ENCODE assay signal across 8 cellular contexts in genomic region chr2:11746376-11746806, GRCh38. TPM values are rescaled to one million over a fixed set of nuclear protein-coding genes. Genes with fewer than 3 reads are reported as not detected.
DNase-seq lines count a peak whose midpoint lies in the region; ATAC-seq and TF ChIP-seq lines count a peak whose summit lies in the region.

Gene LPIN1, plus strand, starts transcription at chr2:11746632. Its CDS starts 18,910 bp downstream, at chr2:11765542.

- peaks cover 22% of the 10 kb centered on the region for H3F3A ChIP-seq in neural progenitor cell (ENCODE audit: low read depth)

- H3K36me3 ChIP-seq in SJSA1 (peaks cover 5% of the 10 kb centered on the region), neural progenitor cell (no peaks in the 10 kb centered on the region), stomach smooth muscle (ENCODE audit: control insufficient read depth in 2 of 2, insufficient read depth in 2 of 2, low read length in 2 of 2) (no peaks in the 10 kb centered on the region)

- TF ChIP-seq CTCF in foreskin fibroblast (IDR thresholded peaks at IDR 0.05; ENCODE audit: low read depth, low read length) (no peak), neural progenitor cell (IDR thresholded peaks at IDR 0.05) (peak; percentile 10)

- H4K20me1 ChIP-seq in neural progenitor cell (ENCODE audit: low read depth): peaks cover 34% of the 10 kb centered on the region

- H3K27ac Mint-ChIP-seq in neural progenitor cell: peak within 1 kb of the TSS; percentile 91

- peaks cover 39% of the 10 kb centered on the region for H3K79me2 ChIP-seq in neural progenitor cell (ENCODE audit: low read depth)

- H3K27me3 Mint-ChIP-seq in neural progenitor cell (ENCODE audit: insufficient read depth, low read depth): peaks cover 5% of the 10 kb centered on the region

- H2AFZ ChIP-seq in neural progenitor cell (replicated peaks): no peak within 1 kb of the TSS

- peak within 1 kb of the TSS; percentile 93 for H3K4me3 ChIP-seq in SJSA1
- peak within 1 kb of the TSS; percentile 70 to 92 for H3K4me3 ChIP-seq in foreskin fibroblast (ENCODE audit: low read depth in 1 of 2, low read length in 2 of 2)
- peak within 1 kb of the TSS; percentile 75 for H3K4me3 ChIP-seq in neural progenitor cell
- peak within 1 kb of the TSS; percentile 91 to 93 for H3K4me3 ChIP-seq in stomach smooth muscle (ENCODE audit: low read length in 2 of 2)

- DNase-seq in EL: peak; percentile 87
- DNase-seq in LHCN-M2 (ENCODE audit: low read depth): peak; percentile 81
- peak; percentile 42 to 90 for DNase-seq in SJSA1 (ENCODE audit: low read depth in 1 of 2, low spot score in 2 of 2)
- peak; percentile 82 for DNase-seq in activated gamma-delta T cell treated with anti-CD3 and anti-CD28 coated beads, Interleukin-2, amount 50 U/mL, for 16 hours (ENCODE audit: low read depth)
- DNase-seq in foreskin fibroblast: peak; percentile 85 to 95
- DNase-seq in neural progenitor cell (ENCODE audit: low spot score): peak; percentile 96

- peaks cover 84% of the 10 kb centered on the region for H3K4me1 Mint-ChIP-seq in neural progenitor cell

- H3K36me3 Mint-ChIP-seq in neural progenitor cell: peaks cover 7% of the 10 kb centered on the region

- peak within 1 kb of the TSS; percentile 83 for H3K4me2 ChIP-seq in neural progenitor cell

- H3K9me3 Mint-ChIP-seq in neural progenitor cell: no peaks in the 10 kb centered on the region

- peak within 1 kb of the TSS; percentile 65 for H3K27ac ChIP-seq in SJSA1
- no peak within 1 kb of the TSS for H3K27ac ChIP-seq in neural progenitor cell
- peak within 1 kb of the TSS; percentile 70 for H3K27ac ChIP-seq in stomach smooth muscle (ENCODE audit: low read length)

- peak within 1 kb of the TSS; percentile 89 for H3K4me3 Mint-ChIP-seq in neural progenitor cell

- H3K27me3 ChIP-seq in SJSA1 (replicated peaks) (no peaks in the 10 kb centered on the region), neural progenitor cell (no peaks in the 10 kb centered on the region), stomach smooth muscle (ENCODE audit: control insufficient read depth in 1 of 2, insufficient read depth in 2 of 2, low read length in 2 of 2) (no peaks in the 10 kb centered on the region)

- peaks cover 39% of the 10 kb centered on the region for H3K4me1 ChIP-seq in SJSA1 (replicated peaks)
- peaks cover 25% of the 10 kb centered on the region for H3K4me1 ChIP-seq in neural progenitor cell
- peaks cover 45% of the 10 kb centered on the region for H3K4me1 ChIP-seq in stomach smooth muscle (ENCODE audit: control insufficient read depth, insufficient read depth, low read length)

- peak; percentile 54 for ATAC-seq in GM21825 (IDR thresholded peaks at IDR 0.05; ENCODE audit: unreplicated experiment)

- peak within 1 kb of the TSS; percentile 54 for H3K9ac ChIP-seq in neural progenitor cell
- H3K9ac ChIP-seq in stomach smooth muscle (ENCODE audit: low read length in 2 of 2): peak within 1 kb of the TSS; percentile 88 to 90

- H3K9me3 ChIP-seq in SJSA1 (replicated peaks) (no peaks in the 10 kb centered on the region), neural progenitor cell (ENCODE audit: low read depth) (no peaks in the 10 kb centered on the region), stomach smooth muscle (ENCODE audit: control insufficient read depth in 2 of 2, low read length in 2 of 2) (no peaks in the 10 kb centered on the region)

RNA-seq across cellular contexts. Expression of gene LPIN1, which starts in this region (rescaled TPM):
- total RNA-seq in LHCN-M2 (2014; rRNA removed) (12.1 and 15.7 TPM in 2 replicates), neural progenitor cell (ENCODE audit: low replicate concordance) (18.0 and 22.9 TPM in 2 replicates)
- polyA plus RNA-seq in LHCN-M2 (2012): 6.0 TPM
- 19.1 and 19.4 TPM in 2 replicates for total RNA-seq in SJSA1 (2014; rRNA removed; shearing (Covaris generic))
